In genomic region chr5:74103131-74104023, GRCh38 we compare ENCODE assay signal across 26 cellular contexts.
A peak's percentile ranks its signal among the peaks of the same experiment; 100 is the strongest.
DNase-seq lines count a peak whose midpoint lies in the region; ATAC-seq, FAIRE-seq and TF ChIP-seq lines count a peak whose summit lies in the region.
"Had no signal": no experiment of that assay in that cellular context is flagged by ENCODE, and none has a peak within 500 bp of the region (broad histone marks: within the 10 kb centered on the region; RNA-seq: fewer than 3 reads in every experiment).

No MANE protein-coding gene starts in this region.

- intact Hi-C loops in PC-3 (cut with micrococcal nuclease): no loop called here
- intact Hi-C loops in prostate gland (cut with DNase I): no loop called here
- intact Hi-C loops in mucosa of descending colon (cut with DNase I, micrococcal nuclease): no loop called here

- H3K36me3 ChIP-seq in PC-3 (ENCODE audit: low read depth, low read length): no peaks in the 10 kb centered on the region
- no peaks in the 10 kb centered on the region for H3K36me3 ChIP-seq in prostate gland
- H3K36me3 ChIP-seq in mucosa of descending colon (ENCODE audit: low read depth): no peaks in the 10 kb centered on the region
- H3K36me3 ChIP-seq: left ventricle myocardium inferior, ovary had no signal

- H3K79me2 ChIP-seq in PC-3 (ENCODE audit: low read length): no peaks in the 10 kb centered on the region

- H3K27me3 ChIP-seq in PC-3 (ENCODE audit: low read length): no peaks in the 10 kb centered on the region
- no peaks in the 10 kb centered on the region for H3K27me3 ChIP-seq in prostate gland (replicated peaks; ENCODE audit: insufficient read depth)
- H3K27me3 ChIP-seq: ovary had no signal

- H3K4me3 ChIP-seq in PC-3 (ENCODE audit: low read length) (no peak overlapping the region), prostate gland (no peak overlapping the region), mucosa of descending colon (no peak overlapping the region)
- H3K4me3 ChIP-seq: left ventricle myocardium inferior, ovary had no signal

- H3K9me3 ChIP-seq in PC-3 (ENCODE audit: low read length) (no peaks in the 10 kb centered on the region), prostate gland (no peaks in the 10 kb centered on the region), mucosa of descending colon (no peaks in the 10 kb centered on the region)
- H3K9me3 ChIP-seq: ovary had no signal

- no peaks in the 10 kb centered on the region for H3F3A ChIP-seq in PC-3 (ENCODE audit: low read length, unreplicated experiment)

- BruUV-seq in PC-3 (replicated peaks; lab: Mats Ljungman, UMichigan): no TSS peak

- H3K4me2 ChIP-seq in PC-3 (ENCODE audit: low read length): no peak overlapping the region

- H2AFZ ChIP-seq in PC-3 (ENCODE audit: low read length): no peak overlapping the region

- CTCF ChIA-PET in PC-3 (lab: Charles Lee): no interaction called here

- WGBS in prostate gland: 76% methylated on average over 15 of the region's 15 CpGs

- DNase-seq in GM12891 (ENCODE audit: insufficient read length, low spot score): no peak
- peak; percentile 30 for DNase-seq in PC-3
- DNase-seq in epithelial cell of prostate (ENCODE audit: low read depth, low spot score): no peak
- peak; percentile 62 for DNase-seq in prostate gland (ENCODE audit: low spot score)
- DNase-seq in mucosa of descending colon: no peak
- no peak for DNase-seq in 8988T
- DNase-seq in NOMO-1 (lab: John Stamatoyannopoulos, UW; ENCODE audit: unreplicated experiment in 2 of 2): no peak
- DNase-seq: activated CD4-positive, alpha-beta T cell treated with anti-CD3 and anti-CD28 coated beads for 1 hour; activated CD8-positive, alpha-beta T cell treated with anti-CD3 and anti-CD28 coated beads for 36 hours; activated naive CD8-positive, alpha-beta T cell treated with anti-CD3 and anti-CD28 coated beads for 36 hours; aorta; caudate nucleus; dermis blood vessel endothelial cell; EL; left ventricle myocardium inferior; midbrain; natural killer cell; NCI-H1105; NCI-H2029; ovary; RPMI8226; stimulated activated CD4-positive, alpha-beta T cell treated with anti-CD3 and anti-CD28 coated beads, Interleukin-2, amount 100 ng/mL, for 48 hours; T-cell had no signal

- H3K4me1 ChIP-seq in PC-3 (ENCODE audit: insufficient read depth, low read length) (peaks cover 8% of the 10 kb centered on the region; the same call in 1 of the 2 replicates), prostate gland (replicated peaks) (peaks cover 5% of the 10 kb centered on the region), mucosa of descending colon (ENCODE audit: low read depth) (no peaks in the 10 kb centered on the region)

- H3K27ac ChIP-seq in PC-3 (ENCODE audit: low read length) (no peak overlapping the region), epithelial cell of prostate (peak overlapping the region; percentile 5), prostate gland (peak overlapping the region; percentile 67 to 82)
- H3K27ac ChIP-seq: left ventricle myocardium inferior, ovary had no signal

- no peaks in the 10 kb centered on the region for H4K20me1 ChIP-seq in PC-3 (ENCODE audit: low read length)

- H3K9ac ChIP-seq in PC-3 (ENCODE audit: low read length): no peak overlapping the region

- POLR2A ChIA-PET in PC-3 (lab: Charles Lee; ENCODE audit: unreplicated experiment): no interaction called here

- H3K9me2 ChIP-seq in PC-3 (replicated peaks; ENCODE audit: low read length): no peaks in the 10 kb centered on the region

- no peak for FAIRE-seq in GM12891 (lab: Jason Lieb, UNC)
- FAIRE-seq: H54, HepG2, islet of Langerhans had no signal

- no peak for TF ChIP-seq POLR2A in GM12891 (IDR thresholded peaks at IDR 0.05; ENCODE audit: low read depth, low read length)
- TF ChIP-seq POLR2A in prostate gland (IDR thresholded peaks at IDR 0.05): no peak

- ATAC-seq in PC-3: no peak
- no peak for ATAC-seq in mucosa of descending colon
- ATAC-seq: activated CD8-positive, alpha-beta T cell treated with anti-CD3 and anti-CD28 coated beads for 36 hours; HepG2; natural killer cell; T-cell had no signal

- TF ChIP-seq CTCF in PC-3 (conservative IDR thresholded peaks at IDR 0.05; ENCODE audit: low read depth, low read length) (no peak), prostate gland (IDR thresholded peaks at IDR 0.05) (no peak), mucosa of descending colon (IDR thresholded peaks at IDR 0.05) (no peak)

TF ChIP-seq in GM12891, 5 proteins besides CTCF, POLR2A, EP300 and RAD21:
- no peak for TF ChIP-seq POLR2AphosphoS5 (IDR thresholded peaks at IDR 0.05; ENCODE audit: low read depth, low read length)
- TF ChIP-seq SPI1 (IDR thresholded peaks at IDR 0.05; ENCODE audit: low read depth, low read length): 0 out of 2 replicates have a peak, but pooled peaks have one; percentile 11

Comparison
In these comparisons a context has a peak if more than half of its experiments do, and no peak if none do; other contexts are left out.
1. DNase-seq: peak in PC-3 (single experiment) and prostate gland (single experiment); none in GM12891 (single experiment), epithelial cell of prostate (single experiment), mucosa of descending colon (0 of 3), 8988T (single experiment) and NOMO-1 (0 of 2).